Comparison of ENCODE assay signal across 2 cellular contexts in the genomic region with DNA sequence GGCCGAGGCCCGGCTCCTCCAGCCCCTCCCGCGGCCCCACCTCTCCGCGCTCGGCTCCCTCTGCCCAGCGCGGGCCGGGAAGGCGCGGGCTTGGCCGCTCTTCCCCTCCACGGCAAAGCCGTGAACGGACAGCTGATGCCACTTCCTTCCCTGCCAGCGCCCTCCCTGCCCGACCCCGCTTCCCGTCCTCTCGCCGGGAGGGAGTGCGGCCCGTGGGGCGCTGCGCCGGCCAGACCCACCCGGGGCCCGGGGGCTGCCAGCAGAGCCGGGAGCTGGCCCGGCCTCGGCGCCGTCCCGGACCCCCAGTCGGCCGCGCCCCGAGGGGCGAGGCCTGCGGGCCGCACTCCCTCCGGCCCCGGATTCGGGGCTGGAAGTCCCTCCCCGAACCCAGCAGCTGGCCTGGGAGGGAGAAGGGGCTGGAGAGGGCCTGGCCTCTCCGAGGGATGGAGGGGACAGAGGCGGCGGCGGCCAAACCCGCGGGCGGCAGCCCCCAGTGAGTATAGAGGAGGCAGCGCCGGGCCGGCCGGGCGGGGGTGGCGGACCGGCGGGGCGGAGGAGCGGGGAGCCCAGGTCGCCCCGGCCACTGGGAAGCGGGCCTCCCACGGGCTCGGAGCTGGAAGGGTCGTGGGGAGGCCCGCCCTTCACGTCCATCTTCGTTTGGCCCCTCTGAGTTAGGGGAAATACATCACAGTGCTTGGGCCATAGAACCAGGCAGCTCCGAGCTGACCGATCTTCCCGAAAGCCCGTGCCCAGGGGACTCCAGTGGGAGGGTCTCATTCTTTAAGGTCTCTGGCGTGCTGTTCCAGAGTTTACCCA.
TF ChIP-seq lines count a peak whose summit lies in the region.

KIAA1614 (plus strand) TSS at position 97 of the 816 bp plus-strand sequence; CDS start at position 444, 347 bp downstream.

TF ChIP-seq in IMR-90, 13 proteins besides CTCF, POLR2A, EP300 and RAD21:
- TF ChIP-seq, protein P1, sequence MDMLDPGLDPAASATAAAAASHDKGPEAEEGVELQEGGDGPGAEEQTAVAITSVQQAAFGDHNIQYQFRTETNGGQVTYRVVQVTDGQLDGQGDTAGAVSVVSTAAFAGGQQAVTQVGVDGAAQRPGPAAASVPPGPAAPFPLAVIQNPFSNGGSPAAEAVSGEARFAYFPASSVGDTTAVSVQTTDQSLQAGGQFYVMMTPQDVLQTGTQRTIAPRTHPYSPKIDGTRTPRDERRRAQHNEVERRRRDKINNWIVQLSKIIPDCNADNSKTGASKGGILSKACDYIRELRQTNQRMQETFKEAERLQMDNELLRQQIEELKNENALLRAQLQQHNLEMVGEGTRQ (IDR thresholded peaks at IDR 0.05; ENCODE audit: low read depth, low read length), result no peak
- TF ChIP-seq NFE2L2 (IDR thresholded peaks at IDR 0.05; ENCODE audit: low read depth, low read length) (no peak), MAZ (IDR thresholded peaks at IDR 0.05; ENCODE audit: borderline replicate concordance, low read depth, low read length) (0 out of 2 replicates have a peak, but pooled peaks have one; percentile 16)

TF ChIP-seq in HepG2, 621 proteins besides CTCF, POLR2A, EP300 and RAD21:
- no peak for TF ChIP-seq GTF2F1 (IDR thresholded peaks at IDR 0.05; ENCODE audit: low read length)
- TF ChIP-seq REPIN1 (CRISPR knock-in tag; IDR thresholded peaks at IDR 0.05; ENCODE audit: borderline replicate concordance, low read depth), result no peak
- no peak for TF ChIP-seq MXI1 (IDR thresholded peaks at IDR 0.05; ENCODE audit: borderline replicate concordance, low read depth, low read length)
- TF ChIP-seq CSRNP1 (CRISPR knock-in tag; IDR thresholded peaks at IDR 0.05), result no peak
- TF ChIP-seq, protein P2, sequence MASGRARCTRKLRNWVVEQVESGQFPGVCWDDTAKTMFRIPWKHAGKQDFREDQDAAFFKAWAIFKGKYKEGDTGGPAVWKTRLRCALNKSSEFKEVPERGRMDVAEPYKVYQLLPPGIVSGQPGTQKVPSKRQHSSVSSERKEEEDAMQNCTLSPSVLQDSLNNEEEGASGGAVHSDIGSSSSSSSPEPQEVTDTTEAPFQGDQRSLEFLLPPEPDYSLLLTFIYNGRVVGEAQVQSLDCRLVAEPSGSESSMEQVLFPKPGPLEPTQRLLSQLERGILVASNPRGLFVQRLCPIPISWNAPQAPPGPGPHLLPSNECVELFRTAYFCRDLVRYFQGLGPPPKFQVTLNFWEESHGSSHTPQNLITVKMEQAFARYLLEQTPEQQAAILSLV (CRISPR knock-in tag; IDR thresholded peaks at IDR 0.05; ENCODE audit: borderline replicate concordance), result no peak
- TF ChIP-seq DNMT1 (CRISPR knock-in tag; IDR thresholded peaks at IDR 0.05), result no peak
- no peak for TF ChIP-seq ZBTB2 (CRISPR knock-in tag; IDR thresholded peaks at IDR 0.05; ENCODE audit: low read depth)
- no peak for TF ChIP-seq ZFYVE20 (CRISPR knock-in tag; IDR thresholded peaks at IDR 0.05; ENCODE audit: borderline replicate concordance, low read depth)
- no peak for TF ChIP-seq LCORL (IDR thresholded peaks at IDR 0.05)
- TF ChIP-seq LCORL (CRISPR knock-in tag; IDR thresholded peaks at IDR 0.05), result no peak
- TF ChIP-seq ZGPAT (CRISPR knock-in tag; IDR thresholded peaks at IDR 0.05), result no peak
- no peak for TF ChIP-seq ZNF724P (CRISPR knock-in tag; IDR thresholded peaks at IDR 0.05; ENCODE audit: borderline replicate concordance)
- TF ChIP-seq ZNF614 (CRISPR knock-in tag; IDR thresholded peaks at IDR 0.05; ENCODE audit: borderline replicate concordance), result no peak
- TF ChIP-seq ZSCAN12 (CRISPR knock-in tag; IDR thresholded peaks at IDR 0.05), result no peak
- TF ChIP-seq IRX3 (CRISPR knock-in tag; IDR thresholded peaks at IDR 0.05; ENCODE audit: borderline replicate concordance, low read depth), result no peak
- no peak for TF ChIP-seq EEA1 (CRISPR knock-in tag; IDR thresholded peaks at IDR 0.05; ENCODE audit: borderline replicate concordance)
- TF ChIP-seq SP5 (CRISPR knock-in tag; IDR thresholded peaks at IDR 0.05; ENCODE audit: borderline replicate concordance, low read depth), result no peak
- TF ChIP-seq ZNF652 (CRISPR knock-in tag; IDR thresholded peaks at IDR 0.05; ENCODE audit: borderline replicate concordance, low read depth), result no peak
- no peak for TF ChIP-seq ELF1 (CRISPR knock-in tag; IDR thresholded peaks at IDR 0.05)
- TF ChIP-seq SATB2 (CRISPR knock-in tag; IDR thresholded peaks at IDR 0.05), result no peak
